Comparison of ENCODE assay signal across 15 cellular contexts in genomic region chr16:27470567-27471431, GRCh38.
DNase-seq lines count a peak whose midpoint lies in the region; ATAC-seq and TF ChIP-seq lines count a peak whose summit lies in the region.
"Had no signal": no experiment of that assay in that cellular context is flagged by ENCODE, and none has a peak within 500 bp of the region (broad histone marks: within the 10 kb centered on the region; RNA-seq: fewer than 3 reads in every experiment).

No MANE protein-coding gene starts in this region.

- POLR2A ChIA-PET in BJ (lab: Charles Lee): interaction anchor here (0.6 kb wide), 1 partner anchor 232 kb away, joined by 9 read pairs; no protein-coding TSS in a partner anchor

- H3K4me3 ChIP-seq in BJ (ENCODE audit: low read depth, low read length) (no peak overlapping the region), neuronal stem cell (ENCODE audit: low read length in 2 of 2) (peak overlapping the region in 1 of 2 donors; percentile 49), stomach (no peak overlapping the region)

- ATAC-seq in SK-N-SH treated with all-trans-retinoic acid at 6 μM for 48 hours: peak; percentile 71
- ATAC-seq in Right ventricle myocardium superior (ENCODE audit: poor library complexity): peak; percentile 38
- ATAC-seq: activated T-cell treated with anti-CD3 and anti-CD28 coated beads, Interleukin-2, amount 50 U/mL, for 72 hours; naive thymus-derived CD4-positive, alpha-beta T cell had no signal

- no peaks in the 10 kb centered on the region for H3K27me3 Mint-ChIP-seq in neural crest cell (ENCODE audit: low read depth)
- H3K27me3 Mint-ChIP-seq: naive thymus-derived CD4-positive, alpha-beta T cell had no signal

- no peak for TF ChIP-seq POLR2A in stomach (IDR thresholded peaks at IDR 0.05)

- CTCF ChIA-PET in BJ (lab: Yijun Ruan, JAX): interaction anchor here (0.9 kb wide), 1 partner anchor 23 kb away, joined by 4 read pairs; no protein-coding TSS in a partner anchor

- H3K9me3 Mint-ChIP-seq in neural crest cell: no peaks in the 10 kb centered on the region
- H3K9me3 Mint-ChIP-seq: activated T-cell treated with anti-CD3 and anti-CD28 coated beads, Interleukin-2, amount 50 U/mL, for 72 hours; naive thymus-derived CD4-positive, alpha-beta T cell had no signal

- no peak overlapping the region for H3K4me2 ChIP-seq in neuronal stem cell (ENCODE audit: insufficient read depth, low read length, poor library complexity, severe bottlenecking)

- intact Hi-C loops in Right ventricle myocardium superior (cut with DNase I) (no loop called here), stomach (cut with DNase I; ENCODE audit: low total_unique reads) (no loop called here)

- H3K14ac ChIP-seq in neuronal stem cell (ENCODE audit: low read length): no peak overlapping the region

- H3K23ac ChIP-seq in neuronal stem cell (ENCODE audit: low read depth, low read length, poor library complexity): no peak overlapping the region

- no peak overlapping the region for H3K4me3 Mint-ChIP-seq in neural crest cell
- H3K4me3 Mint-ChIP-seq: activated T-cell treated with anti-CD3 and anti-CD28 coated beads, Interleukin-2, amount 50 U/mL, for 72 hours; naive thymus-derived CD4-positive, alpha-beta T cell had no signal

- H3K27ac Mint-ChIP-seq in neural crest cell (ENCODE audit: unreplicated experiment): peak overlapping the region; percentile 83
- H3K27ac Mint-ChIP-seq: activated T-cell treated with anti-CD3 and anti-CD28 coated beads, Interleukin-2, amount 50 U/mL, for 72 hours had no signal

- H3K4ac ChIP-seq in neuronal stem cell (ENCODE audit: low read length): no peak overlapping the region

- peaks cover 37% of the 10 kb centered on the region for H3K36me3 Mint-ChIP-seq in neural crest cell (ENCODE audit: low read depth)

- peaks cover 8% of the 10 kb centered on the region for H3K4me1 Mint-ChIP-seq in neural crest cell

- H2AFZ ChIP-seq in neuronal stem cell (ENCODE audit: low read length): no peak overlapping the region

- H3K27ac ChIP-seq in neuronal stem cell (replicated peaks; ENCODE audit: low read length) (no peak overlapping the region), stomach (no peak overlapping the region)

- TF ChIP-seq CTCF in BJ (IDR thresholded peaks at IDR 0.05; ENCODE audit: insufficient read depth, low read depth, low read length) (no peak), neural crest cell (conservative IDR thresholded peaks at IDR 0.05) (no peak), stomach (IDR thresholded peaks at IDR 0.05) (no peak)

- DNase-seq in BJ (ENCODE audit: low read depth) (peak; percentile 17), Right ventricle myocardium superior (peak; percentile 40), neural crest cell (ENCODE audit: low read depth, low spot score) (no peak), NCI-H1930 (lab: John Stamatoyannopoulos, UW) (no peak), neuronal stem cell (ENCODE audit: low spot score) (no peak), NCI-H748 treated with DMSO at 0.1 percent for 48 hours (lab: John Stamatoyannopoulos, UW) (no peak), stomach (no peak)
- DNase-seq: activated CD4-positive, alpha-beta T cell treated with anti-CD3 and anti-CD28 coated beads for 1 hour; activated T-cell treated with anti-CD3 and anti-CD28 coated beads, Interleukin-2, amount 50 U/mL, for 72 hours; C1 segment of cervical spinal cord; hippocampal formation; MM.1S; naive thymus-derived CD4-positive, alpha-beta T cell; NCI-H510A treated with DMSO at 0.1 percent for 48 hours had no signal

- TF ChIP-seq EP300 in stomach (IDR thresholded peaks at IDR 0.05): no peak

- H3K27me3 ChIP-seq in BJ (ENCODE audit: control insufficient read depth, insufficient read depth, low read length) (no peaks in the 10 kb centered on the region), neuronal stem cell (ENCODE audit: control insufficient read depth in 3 of 3, insufficient read depth in 3 of 3, low read depth in 1 of 3, low read length in 3 of 3) (no peaks in the 10 kb centered on the region), stomach (no peaks in the 10 kb centered on the region)

- H3K36me3 ChIP-seq in BJ (ENCODE audit: control insufficient read depth, insufficient read depth, low read length) (peaks cover 33% of the 10 kb centered on the region), neuronal stem cell (replicated peaks in 1 of 2; ENCODE audit: control insufficient read depth in 2 of 2, insufficient read depth in 2 of 2, low read length in 2 of 2) (peaks cover 73 to 100% of the 10 kb centered on the region in 2 donors), stomach (peaks cover 88 to 100% (median 100%) of the 10 kb centered on the region in 4 donors)

- no peak overlapping the region for H3K9ac ChIP-seq in neuronal stem cell (ENCODE audit: low read depth, low read length, poor library complexity)

- peaks cover 0 to 3% of the 10 kb centered on the region in 2 donors for H3K9me3 ChIP-seq in neuronal stem cell (replicated peaks in 1 of 2; ENCODE audit: control insufficient read depth in 2 of 2, insufficient read depth in 1 of 2, low read depth in 1 of 2, low read length in 2 of 2)
- no peaks in the 10 kb centered on the region for H3K9me3 ChIP-seq in stomach

- H4K91ac ChIP-seq in neuronal stem cell (ENCODE audit: low read depth, low read length, poor library complexity): no peak overlapping the region

- H4K8ac ChIP-seq in neuronal stem cell (ENCODE audit: low read depth, low read length): no peak overlapping the region

- H2BK120ac ChIP-seq in neuronal stem cell (ENCODE audit: low read depth, low read length): no peak overlapping the region

- no CpG with 5 or more reads among the region's 28 CpGs for WGBS in neuronal stem cell (ENCODE audit: extremely low coverage in 2 of 2, insufficient read length in 2 of 2, insufficient replicate concordance in 1 of 2), 2 donors
- WGBS in stomach, 5 donors: 75 to 84% (median 83%) methylated on average over 22 to 28 of the region's 28 CpGs

- no peak overlapping the region for H2BK5ac ChIP-seq in neuronal stem cell (ENCODE audit: low read length)

- H2BK15ac ChIP-seq in neuronal stem cell (ENCODE audit: low read length): no peak overlapping the region

- no peaks in the 10 kb centered on the region for H3K79me1 ChIP-seq in neuronal stem cell (ENCODE audit: low read depth, low read length)

- no peak overlapping the region for H2AK5ac ChIP-seq in neuronal stem cell (ENCODE audit: low read depth, low read length)

- H2BK12ac ChIP-seq in neuronal stem cell (ENCODE audit: low read length): no peak overlapping the region

- H3K4me1 ChIP-seq in neuronal stem cell (ENCODE audit: control insufficient read depth in 2 of 2, insufficient read depth in 1 of 2, low read depth in 1 of 2, low read length in 2 of 2) (no peaks in the 10 kb centered on the region), stomach (no peaks in the 10 kb centered on the region)

- H3K18ac ChIP-seq in neuronal stem cell (ENCODE audit: low read length): no peak overlapping the region

TF ChIP-seq in SK-N-SH treated with all-trans-retinoic acid at 6 μM for 48 hours, 23 proteins besides CTCF, POLR2A, EP300 and RAD21:
- TF ChIP-seq, protein P1, sequence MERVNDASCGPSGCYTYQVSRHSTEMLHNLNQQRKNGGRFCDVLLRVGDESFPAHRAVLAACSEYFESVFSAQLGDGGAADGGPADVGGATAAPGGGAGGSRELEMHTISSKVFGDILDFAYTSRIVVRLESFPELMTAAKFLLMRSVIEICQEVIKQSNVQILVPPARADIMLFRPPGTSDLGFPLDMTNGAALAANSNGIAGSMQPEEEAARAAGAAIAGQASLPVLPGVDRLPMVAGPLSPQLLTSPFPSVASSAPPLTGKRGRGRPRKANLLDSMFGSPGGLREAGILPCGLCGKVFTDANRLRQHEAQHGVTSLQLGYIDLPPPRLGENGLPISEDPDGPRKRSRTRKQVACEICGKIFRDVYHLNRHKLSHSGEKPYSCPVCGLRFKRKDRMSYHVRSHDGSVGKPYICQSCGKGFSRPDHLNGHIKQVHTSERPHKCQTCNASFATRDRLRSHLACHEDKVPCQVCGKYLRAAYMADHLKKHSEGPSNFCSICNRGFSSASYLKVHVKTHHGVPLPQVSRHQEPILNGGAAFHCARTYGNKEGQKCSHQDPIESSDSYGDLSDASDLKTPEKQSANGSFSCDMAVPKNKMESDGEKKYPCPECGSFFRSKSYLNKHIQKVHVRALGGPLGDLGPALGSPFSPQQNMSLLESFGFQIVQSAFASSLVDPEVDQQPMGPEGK (CRISPR knock-in tag; IDR thresholded peaks at IDR 0.05; ENCODE audit: borderline replicate concordance): no peak
- TF ChIP-seq ZNF565 (CRISPR knock-in tag; conservative IDR thresholded peaks at IDR 0.05; ENCODE audit: low read depth) (no peak), TCF4 (CRISPR knock-in tag; IDR thresholded peaks at IDR 0.05; ENCODE audit: borderline replicate concordance) (no peak), TOX (CRISPR knock-in tag; IDR thresholded peaks at IDR 0.05; ENCODE audit: borderline replicate concordance) (no peak)

Comparison
In these comparisons a context has a peak if more than half of its experiments do, and no peak if none do; other contexts are left out.
1. DNase-seq: peak in BJ (single experiment) and Right ventricle myocardium superior (single experiment); none in neural crest cell (single experiment), NCI-H1930 (0 of 2), neuronal stem cell (single experiment), NCI-H748 treated with DMSO at 0.1 percent for 48 hours (single experiment) and stomach (single experiment).